In genomic region chr16:21501223-21501868, GRCh38 we compare ENCODE assay signal across 8 cellular contexts.
DNase-seq lines count a peak whose midpoint lies in the region; ATAC-seq and TF ChIP-seq lines count a peak whose summit lies in the region.
"Not testable (repeated sequence)": the region's sequence is repeated elsewhere in the genome, so short reads cannot be mapped to it uniquely, and the experiment has no call there.

No MANE protein-coding gene starts in this region.

- TF ChIP-seq POLR2A in lower leg skin (IDR thresholded peaks at IDR 0.05), result not testable (repeated sequence)

- not testable (repeated sequence) for H3K4me1 ChIP-seq in OCI-LY3 (ENCODE audit: low read length)

- peak; percentile 60 for ATAC-seq in GM19455 (IDR thresholded peaks at IDR 0.05; ENCODE audit: unreplicated experiment)
- peak; percentile 46 for ATAC-seq in HG03175 (IDR thresholded peaks at IDR 0.05; ENCODE audit: unreplicated experiment)

- DNase-seq in AG10803 (ENCODE audit: low read depth) (peak; percentile 40), activated T-cell treated with anti-CD3 and anti-CD28 coated beads for 1 hour (ENCODE audit: low read depth) (peak; percentile 46), lower leg skin (ENCODE audit: low spot score in 2 of 2) (peak; percentile 18 to 92)
- peak; percentile 56 for DNase-seq in effector CD4-positive, alpha-beta T cell
- DNase-seq in stimulated activated CD4-positive, alpha-beta T cell treated with anti-CD3 and anti-CD28 coated beads, Interleukin-2, amount 100 ng/mL, for 24 hours, result peak; percentile 66 to 71

- H3K79me2 ChIP-seq in OCI-LY3 (ENCODE audit: low read length), result peaks cover 57% of the 10 kb centered on the region

- H2AFZ ChIP-seq in OCI-LY3 (ENCODE audit: low read depth, low read length), result not testable (repeated sequence)

- not testable (repeated sequence) for H3K36me3 ChIP-seq in OCI-LY3 (replicated peaks; ENCODE audit: low read depth, low read length)

- not testable (repeated sequence) for H3K27me3 ChIP-seq in OCI-LY3 (ENCODE audit: low read depth, low read length)

- WGBS in lower leg skin, 2 donors, result 0 to 1% methylated on average over 5 to 31 of the region's 51 CpGs

- intact Hi-C loops in lower leg skin (cut with DNase I; ENCODE audit: low total_unique reads), result not testable (repeated sequence)

- not testable (repeated sequence) for TF ChIP-seq CTCF in AG10803 (conservative IDR thresholded peaks at IDR 0.05; ENCODE audit: low read length); OCI-LY3 (IDR thresholded peaks at IDR 0.05; ENCODE audit: low read depth, low read length); lower leg skin (IDR thresholded peaks at IDR 0.05)

- peak overlapping the region; percentile 76 for H3K9ac ChIP-seq in OCI-LY3 (ENCODE audit: low read length)

- H3K9me3 ChIP-seq in OCI-LY3 (ENCODE audit: insufficient read depth, low read length), result not testable (repeated sequence)

- H3K27ac ChIP-seq in OCI-LY3 (ENCODE audit: low read length), result peak overlapping the region; percentile 85

- peaks cover 28% of the 10 kb centered on the region for H4K20me1 ChIP-seq in OCI-LY3 (ENCODE audit: insufficient read depth, low read length)

- H3K4me3 ChIP-seq in AG10803 (ENCODE audit: low read length), result peak overlapping the region; percentile 68
- peak overlapping the region; percentile 88 for H3K4me3 ChIP-seq in OCI-LY3 (ENCODE audit: low read length)
- peak overlapping the region; percentile 92 for H3K4me3 ChIP-seq in lower leg skin (ENCODE audit: low read depth, poor library complexity, severe bottlenecking)

- H3K4me2 ChIP-seq in OCI-LY3 (ENCODE audit: low read length), result peak overlapping the region; percentile 66

Comparison
In these comparisons a context has a peak if more than half of its experiments do, and no peak if none do; other contexts are left out.
1. Peak in every context shown above with its lines: DNase-seq, ATAC-seq, H3K4me3 ChIP-seq and H3K27ac ChIP-seq.